ENCODE assay signal across 8 cellular contexts in genomic region chr3:53161820-53162671, GRCh38. TPM values are rescaled to one million over a fixed set of nuclear protein-coding genes. Genes with fewer than 3 reads are reported as not detected.
DNase-seq lines count a peak whose midpoint lies in the region; ATAC-seq and TF ChIP-seq lines count a peak whose summit lies in the region.

No MANE protein-coding gene starts in this region.

- TF ChIP-seq CTCF in Peyer's patch (IDR thresholded peaks at IDR 0.05) (no peak), spleen (IDR thresholded peaks at IDR 0.05 in 8 of 11, conservative IDR thresholded peaks at IDR 0.05 in 3 of 11) (no peak)

- no CpG with 5 or more reads among the region's 49 CpGs for WGBS in iPS DF 6.9 (ENCODE audit: insufficient coverage, insufficient read length)
- 6 to 24% (median 9%) methylated on average over 12 to 49 of the region's 49 CpGs for WGBS in spleen, 5 donors

- no peaks in the 10 kb centered on the region for H3K9me3 ChIP-seq in Peyer's patch
- H3K9me3 ChIP-seq in iPS DF 6.9 (ENCODE audit: control insufficient read depth, insufficient read depth, low read length), result no peaks in the 10 kb centered on the region
- no peaks in the 10 kb centered on the region for H3K9me3 ChIP-seq in spleen

- H3K36me3 ChIP-seq in Peyer's patch (peaks cover 0 to 12% (median 0%) of the 10 kb centered on the region in 3 donors), iPS DF 6.9 (ENCODE audit: control insufficient read depth, insufficient read depth, low read length) (no peaks in the 10 kb centered on the region), spleen (peaks cover 0 to 25% (median 0%) of the 10 kb centered on the region in 6 donors)

- intact Hi-C loops in spleen (cut with DNase I; ENCODE audit: low total_unique reads), result no loop called here

- peak overlapping the region; percentile 86 to 98 (median 96) for H3K27ac ChIP-seq in Peyer's patch
- H3K27ac ChIP-seq in iPS DF 6.9 (ENCODE audit: low read length), result no peak overlapping the region
- H3K27ac ChIP-seq in spleen, result peak overlapping the region; percentile 72 to 98 (median 92)

- TF ChIP-seq POLR2A in Peyer's patch (IDR thresholded peaks at IDR 0.05) (no peak), spleen (IDR thresholded peaks at IDR 0.05) (no peak)

- H3K4me3 ChIP-seq in Peyer's patch (peak overlapping the region; percentile 77 to 99 (median 98)), iPS DF 6.9 (ENCODE audit: low read length) (peak overlapping the region; percentile 87; the same call in 1 of the 2 replicates), spleen (peak overlapping the region; percentile 72 to 93 (median 82))

- H3K27me3 ChIP-seq in Peyer's patch (no peaks in the 10 kb centered on the region), iPS DF 6.9 (ENCODE audit: control insufficient read depth, insufficient read depth, low read length) (no peaks in the 10 kb centered on the region; the same call in 1 of the 2 replicates), spleen (replicated peaks in 1 of 7) (peaks cover 0 to 4% (median 0%) of the 10 kb centered on the region in 7 donors)

- DNase-seq in AG20443 (ENCODE audit: low spot score) (peak; percentile 69), Peyer's patch (peak; percentile 61 to 70 (median 64)), iPS DF 6.9 (ENCODE audit: low read depth, low spot score) (no peak), spleen (peak; percentile 91), GF-D8 (lab: John Stamatoyannopoulos, UW) (no peak), cerebellar cortex (ENCODE audit: low spot score) (no peak)
- peak; percentile 17 for DNase-seq in activated naive CD8-positive, alpha-beta T cell treated with anti-CD3 and anti-CD28 coated beads, Interleukin-2, amount 50 U/mL, for 16 hours (ENCODE audit: low read depth, low spot score)

- peak; percentile 38 for ATAC-seq in GM19395 (IDR thresholded peaks at IDR 0.05; ENCODE audit: unreplicated experiment)

- H3K4me1 ChIP-seq in Peyer's patch, result peaks cover 7 to 59% (median 19%) of the 10 kb centered on the region in 4 donors
- peaks cover 16% of the 10 kb centered on the region for H3K4me1 ChIP-seq in iPS DF 6.9 (ENCODE audit: control insufficient read depth, insufficient read depth, low read length)
- H3K4me1 ChIP-seq in spleen, result peaks cover 24 to 91% (median 79%) of the 10 kb centered on the region in 6 donors

RNA-seq across cellular contexts. Expression of gene PRKCD, which starts 1.0 kb away (rescaled TPM):
- total RNA-seq in Peyer's patch (10 to 100 TPM; 36.3 to 73.1 (median 70.6) TPM), spleen (100 to 1,000 TPM in 1 of 7 donors, 10 to 100 TPM in 6; 42.7 to 100 (median 59.6) TPM)
- polyA plus RNA-seq in spleen, result 10 to 100 TPM; 22.2 to 50.0 (median 31.9) TPM

RNA-seq across cellular contexts. Expression of gene RFT1, which starts 31.8 kb away (rescaled TPM):
- total RNA-seq in Peyer's patch, result 10 to 100 TPM in 3 of 4 donors, 1 to 10 TPM in 1; 9.0 to 19.8 (median 10.8) TPM
- total RNA-seq in spleen, result 10 to 100 TPM; 12.1 to 25.6 (median 17.8) TPM
- 1 to 10 TPM; 6.0 to 8.9 (median 8.1) TPM for polyA plus RNA-seq in spleen

Comparison
In these comparisons a context has a peak if more than half of its experiments do, and no peak if none do; other contexts are left out.
1. DNase-seq: peak in AG20443 (single experiment), Peyer's patch (3 of 3), activated naive CD8-positive, alpha-beta T cell treated with anti-CD3 and anti-CD28 coated beads, Interleukin-2, amount 50 U/mL, for 16 hours (single experiment) and spleen (single experiment); none in iPS DF 6.9 (single experiment), GF-D8 (single experiment) and cerebellar cortex (single experiment).
2. Peak in every context shown above with its lines, with median percentiles within 50 percentile points of each other: H3K4me3 ChIP-seq.